20 cellular contexts compared by ENCODE assay signal in genomic region chr11:10225553-10225952, GRCh38.
DNase-seq lines count a peak whose midpoint lies in the region; ATAC-seq, FAIRE-seq and TF ChIP-seq lines count a peak whose summit lies in the region.
"Had no signal": no experiment of that assay in that cellular context is flagged by ENCODE, and none has a peak within 500 bp of the region (broad histone marks: within the 10 kb centered on the region; RNA-seq: fewer than 3 reads in every experiment).

No MANE protein-coding gene starts in this region.

- peaks cover 8% of the 10 kb centered on the region for H3K36me3 Mint-ChIP-seq in astrocyte (ENCODE audit: low read depth, unreplicated experiment)
- H3K36me3 Mint-ChIP-seq in CD4-positive, alpha-beta memory T cell = no peaks in the 10 kb centered on the region

- H2AFZ ChIP-seq in ACC112 (ENCODE audit: low read length, unreplicated experiment) (no peak overlapping the region), astrocyte (ENCODE audit: low read depth, low read length) (no peak overlapping the region)

- H3K79me2 ChIP-seq in ACC112 (ENCODE audit: control insufficient read depth, insufficient read depth, low read length, unreplicated experiment) (peaks cover 10% of the 10 kb centered on the region), astrocyte (ENCODE audit: insufficient read depth, low read length) (peaks cover 21% of the 10 kb centered on the region)

- H3K4me3 Mint-ChIP-seq in astrocyte (ENCODE audit: unreplicated experiment) = no peak overlapping the region
- no peak overlapping the region for H3K4me3 Mint-ChIP-seq in CD4-positive, alpha-beta memory T cell
- H3K4me3 Mint-ChIP-seq: HFFc6 had no signal

- no peaks in the 10 kb centered on the region for H3K27me3 Mint-ChIP-seq in astrocyte (ENCODE audit: low read depth, unreplicated experiment)
- H3K27me3 Mint-ChIP-seq in CD4-positive, alpha-beta memory T cell = no peaks in the 10 kb centered on the region

- FAIRE-seq in astrocyte (lab: Jason Lieb, UNC) = peak; percentile 9
- FAIRE-seq: D721Med, RCC 7860 had no signal

- H3K9me3 ChIP-seq in astrocyte (ENCODE audit: insufficient read depth, low read depth, low read length) = no peaks in the 10 kb centered on the region
- H3K9me3 ChIP-seq in gastrocnemius medialis = no peaks in the 10 kb centered on the region
- H3K9me3 ChIP-seq in CD4-positive, alpha-beta memory T cell (ENCODE audit: control insufficient read depth in 1 of 2, low read length in 2 of 2) = no peaks in the 10 kb centered on the region

- no peaks in the 10 kb centered on the region for H3K4me1 Mint-ChIP-seq in astrocyte (ENCODE audit: low read depth, unreplicated experiment)
- H3K4me1 Mint-ChIP-seq in CD4-positive, alpha-beta memory T cell = no peaks in the 10 kb centered on the region

- intact Hi-C loops in gastrocnemius medialis (cut with DNase I; ENCODE audit: low total_unique reads) = no loop called here
- intact Hi-C loops in CD4-positive, alpha-beta memory T cell (cut with micrococcal nuclease) = no loop called here

- H3K4me1 ChIP-seq in ACC112 (ENCODE audit: control insufficient read depth, insufficient read depth, low read length, unreplicated experiment) (peaks cover 7% of the 10 kb centered on the region), astrocyte (ENCODE audit: insufficient read depth, low read length) (no peaks in the 10 kb centered on the region), gastrocnemius medialis (peaks cover 16 to 21% of the 10 kb centered on the region in 2 donors)
- no peaks in the 10 kb centered on the region for H3K4me1 ChIP-seq in CD4-positive, alpha-beta memory T cell (ENCODE audit: insufficient read depth, low read length)

- no peak for TF ChIP-seq CTCF in astrocyte (IDR thresholded peaks at IDR 0.05; ENCODE audit: insufficient read depth, low read depth, low read length)
- TF ChIP-seq CTCF in fibroblast of pulmonary artery (IDR thresholded peaks at IDR 0.05; ENCODE audit: low read length, missing control alignments) = no peak
- no peak for TF ChIP-seq CTCF in gastrocnemius medialis (IDR thresholded peaks at IDR 0.05 in 4 of 5, conservative IDR thresholded peaks at IDR 0.05 in 1 of 5)

- in situ Hi-C loops in gastrocnemius medialis (cut with MboI; ENCODE audit: low sequenced_read_pairs in 4 of 4) = no loop called here

- peaks cover 13% of the 10 kb centered on the region for H4K20me1 ChIP-seq in astrocyte (ENCODE audit: insufficient read depth, low read length)

- no peak overlapping the region for H3K4me3 ChIP-seq in ACC112 (ENCODE audit: low read depth, low read length)
- H3K4me3 ChIP-seq in astrocyte (ENCODE audit: insufficient read depth, low read depth, low read length) = no peak overlapping the region
- no peak overlapping the region for H3K4me3 ChIP-seq in fibroblast of pulmonary artery (replicated peaks; ENCODE audit: low read depth, low read length)
- no peak overlapping the region for H3K4me3 ChIP-seq in gastrocnemius medialis
- no peak overlapping the region for H3K4me3 ChIP-seq in CD4-positive, alpha-beta memory T cell (ENCODE audit: low read length in 2 of 2)

- DNase-seq in astrocyte (ENCODE audit: low read depth) = no peak
- DNase-seq in fibroblast of pulmonary artery (ENCODE audit: low read depth) = peak; percentile 23
- DNase-seq in gastrocnemius medialis = no peak
- DNase-seq in activated naive CD4-positive, alpha-beta T cell treated with Interleukin-2 at 50 U/mL for 16 hours = no peak
- DNase-seq in CD4-positive, alpha-beta memory T cell = no peak
- DNase-seq: C1 segment of cervical spinal cord, DMS79, H7, HFFc6, KG1, NCI-H1694 treated with DMSO at 0.1 percent for 48 hours, NCI-H2227 treated with DMSO at 0.1 percent for 48 hours, NCI-H510A treated with DMSO at 0.1 percent for 48 hours, NCI-H774, SHP77 had no signal

- H3K27me3 ChIP-seq in ACC112 (ENCODE audit: insufficient read depth, low read length) (no peaks in the 10 kb centered on the region), astrocyte (ENCODE audit: insufficient read depth, low read length) (no peaks in the 10 kb centered on the region), gastrocnemius medialis (no peaks in the 10 kb centered on the region)
- H3K27me3 ChIP-seq in CD4-positive, alpha-beta memory T cell (ENCODE audit: insufficient read depth, low read length) = no peaks in the 10 kb centered on the region

- no peak for TF ChIP-seq POLR2A in gastrocnemius medialis (IDR thresholded peaks at IDR 0.05)

- H3K36me3 ChIP-seq in ACC112 (ENCODE audit: insufficient read depth, low read length) (no peaks in the 10 kb centered on the region), astrocyte (ENCODE audit: insufficient read depth, low read length) (no peaks in the 10 kb centered on the region), gastrocnemius medialis (no peaks in the 10 kb centered on the region)
- H3K36me3 ChIP-seq in CD4-positive, alpha-beta memory T cell (ENCODE audit: insufficient read depth, low read length) = no peaks in the 10 kb centered on the region

- POLR2A ChIA-PET in CD4-positive, alpha-beta memory T cell (lab: Charles Lee; ENCODE audit: partially characterized antibody) = no interaction called here

- CTCF ChIA-PET in CD4-positive, alpha-beta memory T cell (lab: Charles Lee; ENCODE audit: partially characterized antibody) = no interaction called here

- H3K4me2 ChIP-seq in astrocyte (ENCODE audit: low read length) = no peak overlapping the region

- peaks cover 5% of the 10 kb centered on the region for H3K9me3 Mint-ChIP-seq in astrocyte (ENCODE audit: unreplicated experiment)
- H3K9me3 Mint-ChIP-seq in CD4-positive, alpha-beta memory T cell = peaks cover 0 to 2% (median 0%) of the 10 kb centered on the region in 8 donors

- peak overlapping the region; percentile 36 for H3K27ac ChIP-seq in ACC112 (ENCODE audit: low read depth, low read length)
- H3K27ac ChIP-seq in astrocyte (ENCODE audit: low read depth, low read length) = no peak overlapping the region
- H3K27ac ChIP-seq in gastrocnemius medialis = peak overlapping the region in 3 of 4 donors; percentile 7 to 64 (median 32)
- H3K27ac ChIP-seq in CD4-positive, alpha-beta memory T cell (ENCODE audit: low read depth, low read length) = no peak overlapping the region

- H3K27ac Mint-ChIP-seq in astrocyte (ENCODE audit: unreplicated experiment) = no peak overlapping the region
- H3K27ac Mint-ChIP-seq in CD4-positive, alpha-beta memory T cell = no peak overlapping the region
- H3K27ac Mint-ChIP-seq: HFFc6 had no signal

- peak; percentile 69 to 72 for ATAC-seq in gastrocnemius medialis
- no peak for ATAC-seq in GM19463 (IDR thresholded peaks at IDR 0.05; ENCODE audit: unreplicated experiment)
- no peak for ATAC-seq in GM19023 (IDR thresholded peaks at IDR 0.05; ENCODE audit: unreplicated experiment)

- no peak overlapping the region for H3K9ac ChIP-seq in astrocyte (ENCODE audit: low read length)

Comparison
In these comparisons a context has a peak if more than half of its experiments do, and no peak if none do; other contexts are left out.
1. H3K27ac ChIP-seq: peak in ACC112 (single experiment) and gastrocnemius medialis (3 of 4); none in astrocyte (single experiment) and CD4-positive, alpha-beta memory T cell (single experiment).
2. ATAC-seq: peak in gastrocnemius medialis (2 of 2); none in GM19463 (single experiment) and GM19023 (single experiment).